Comparison of ENCODE assay signal across 18 cellular contexts in genomic region chrX:2863646-2864045, GRCh38. TPM values are rescaled to one million over a fixed set of nuclear protein-coding genes. Genes with fewer than 3 reads are reported as not detected.
DNase-seq lines count a peak whose midpoint lies in the region; ATAC-seq, FAIRE-seq and TF ChIP-seq lines count a peak whose summit lies in the region.
"Had no signal": no experiment of that assay in that cellular context is flagged by ENCODE, and none has a peak within 500 bp of the region (broad histone marks: within the 10 kb centered on the region; RNA-seq: fewer than 3 reads in every experiment).

No MANE protein-coding gene starts in this region.

- WGBS in mesendoderm (ENCODE audit: extremely low coverage, insufficient coverage, low lambda C conversion rate) = no CpG with 5 or more reads among the region's 6 CpGs

- H3K27me3 Mint-ChIP-seq in activated naive CD4-positive, alpha-beta T cell treated with anti-CD3 and anti-CD28 coated beads, Interleukin-2, amount 10 ng/mL, durations not matched to agents 7 days and 5 days = no peaks in the 10 kb centered on the region
- H3K27me3 Mint-ChIP-seq: activated CD4-positive, alpha-beta T cell treated with anti-CD3 and anti-CD28 coated beads, Interleukin-2, amount 10 ng/mL, durations not matched to agents 7 days and 5 days had no signal

- H3K36me3 ChIP-seq in mesendoderm (ENCODE audit: control insufficient read depth, insufficient read depth, low read length) (no peaks in the 10 kb centered on the region), mucosa of descending colon (ENCODE audit: low read depth) (no peaks in the 10 kb centered on the region)
- H3K36me3 ChIP-seq: neutrophil had no signal

- H3K9ac ChIP-seq in mesendoderm (ENCODE audit: low read length) = no peak overlapping the region

- no peak overlapping the region for H4K5ac ChIP-seq in mesendoderm (ENCODE audit: low read length)

- no peaks in the 10 kb centered on the region for H3K79me2 ChIP-seq in mesendoderm (ENCODE audit: control insufficient read depth, insufficient read depth, low read length)

- H3K4me2 ChIP-seq in mesendoderm (ENCODE audit: low read length) = no peak overlapping the region

- H3K4me1 ChIP-seq in mesendoderm (ENCODE audit: control insufficient read depth, low read depth, low read length) (no peaks in the 10 kb centered on the region), mucosa of descending colon (ENCODE audit: low read depth) (no peaks in the 10 kb centered on the region)

- no peak overlapping the region for H3K18ac ChIP-seq in mesendoderm (ENCODE audit: low read length)

- intact Hi-C loops in mucosa of descending colon (cut with DNase I, micrococcal nuclease) = no loop called here

- no peaks in the 10 kb centered on the region for H3K9me3 Mint-ChIP-seq in activated naive CD4-positive, alpha-beta T cell treated with anti-CD3 and anti-CD28 coated beads, Interleukin-2, amount 10 ng/mL, durations not matched to agents 7 days and 5 days
- H3K9me3 Mint-ChIP-seq: activated CD4-positive, alpha-beta T cell treated with anti-CD3 and anti-CD28 coated beads, Interleukin-2, amount 10 ng/mL, durations not matched to agents 7 days and 5 days had no signal

- no peak overlapping the region for H3K27ac Mint-ChIP-seq in activated naive CD4-positive, alpha-beta T cell treated with anti-CD3 and anti-CD28 coated beads, Interleukin-2, amount 10 ng/mL, durations not matched to agents 7 days and 5 days
- H3K27ac Mint-ChIP-seq: activated CD4-positive, alpha-beta T cell treated with anti-CD3 and anti-CD28 coated beads, Interleukin-2, amount 10 ng/mL, durations not matched to agents 7 days and 5 days; CD8-positive, alpha-beta memory T cell had no signal

- CTCF ChIA-PET in activated naive CD4-positive, alpha-beta T cell treated with anti-CD3 and anti-CD28 coated beads, Interleukin-2, amount 10 ng/mL, durations not matched to agents 7 days and 5 days (lab: Charles Lee) = no interaction called here

- no peak overlapping the region for H3K23ac ChIP-seq in mesendoderm (ENCODE audit: low read length)

- H3K56ac ChIP-seq in mesendoderm (ENCODE audit: low read length) = no peak overlapping the region

- no peak for ATAC-seq in mucosa of descending colon
- ATAC-seq in GM21737 (IDR thresholded peaks at IDR 0.05; ENCODE audit: unreplicated experiment) = no peak

- no peaks in the 10 kb centered on the region for H3K36me3 Mint-ChIP-seq in activated naive CD4-positive, alpha-beta T cell treated with anti-CD3 and anti-CD28 coated beads, Interleukin-2, amount 10 ng/mL, durations not matched to agents 7 days and 5 days
- H3K36me3 Mint-ChIP-seq: CD8-positive, alpha-beta memory T cell had no signal

- H3K4me1 Mint-ChIP-seq in activated naive CD4-positive, alpha-beta T cell treated with anti-CD3 and anti-CD28 coated beads, Interleukin-2, amount 10 ng/mL, durations not matched to agents 7 days and 5 days = no peaks in the 10 kb centered on the region
- H3K4me1 Mint-ChIP-seq: activated CD4-positive, alpha-beta T cell treated with anti-CD3 and anti-CD28 coated beads, Interleukin-2, amount 10 ng/mL, durations not matched to agents 7 days and 5 days; CD8-positive, alpha-beta memory T cell had no signal

- H3K4me3 ChIP-seq in mesendoderm (ENCODE audit: low read length) (no peak overlapping the region), mucosa of descending colon (no peak overlapping the region)

- H4K8ac ChIP-seq in mesendoderm (ENCODE audit: low read depth, low read length) = no peak overlapping the region

- no peaks in the 10 kb centered on the region for H3K9me3 ChIP-seq in mucosa of descending colon
- H3K9me3 ChIP-seq: neutrophil had no signal

- TF ChIP-seq CTCF in mucosa of descending colon (IDR thresholded peaks at IDR 0.05) = no peak

- H3K4me3 Mint-ChIP-seq in activated naive CD4-positive, alpha-beta T cell treated with anti-CD3 and anti-CD28 coated beads, Interleukin-2, amount 10 ng/mL, durations not matched to agents 7 days and 5 days = no peak overlapping the region
- H3K4me3 Mint-ChIP-seq: activated CD4-positive, alpha-beta T cell treated with anti-CD3 and anti-CD28 coated beads, Interleukin-2, amount 10 ng/mL, durations not matched to agents 7 days and 5 days; CD8-positive, alpha-beta memory T cell had no signal

- no peak overlapping the region for H2BK120ac ChIP-seq in mesendoderm (ENCODE audit: low read depth, low read length)

- no peaks in the 10 kb centered on the region for H3K79me1 ChIP-seq in mesendoderm (ENCODE audit: low read length)

- H2BK5ac ChIP-seq in mesendoderm (ENCODE audit: low read length) = no peak overlapping the region

- H3K27me3 ChIP-seq in mesendoderm (ENCODE audit: insufficient read depth, low read length, poor library complexity) = no peaks in the 10 kb centered on the region
- H3K27me3 ChIP-seq: neutrophil had no signal

- no peak overlapping the region for H2BK15ac ChIP-seq in mesendoderm (replicated peaks; ENCODE audit: low read depth)

- peak; percentile 65 for FAIRE-seq in HTR-8/SVneo (lab: Jason Lieb, UNC)

- peak overlapping the region; percentile 19 for H3K27ac ChIP-seq in mesendoderm (ENCODE audit: low read depth, low read length)
- H3K27ac ChIP-seq: neutrophil had no signal

- no peak overlapping the region for H2AK5ac ChIP-seq in mesendoderm (ENCODE audit: low read length)

- DNase-seq in AG08395 (ENCODE audit: low spot score) (peak; percentile 10), HTR-8/SVneo (ENCODE audit: insufficient read length, low spot score) (peak; percentile 53), dedifferentiated amniotic fluid mesenchymal stem cell (ENCODE audit: extremely low spot score) (peak; percentile 19), mesendoderm (peak; percentile 84), NCI-H1417 treated with DMSO at 0.1 percent for 48 hours (lab: John Stamatoyannopoulos, UW) (no peak), mucosa of descending colon (no peak)
- no peak for DNase-seq in activated naive CD4-positive, alpha-beta T cell treated with anti-CD3 and anti-CD28 coated beads, Interleukin-2, amount 10 ng/mL, durations not matched to agents 7 days and 5 days
- DNase-seq: activated CD4-positive, alpha-beta T cell treated with anti-CD3 and anti-CD28 coated beads, Interleukin-2, amount 10 ng/mL, durations not matched to agents 7 days and 5 days; activated gamma-delta T cell treated with Interleukin-2 at 50 U/mL for 16 hours; anterior cingulate cortex; CD8-positive, alpha-beta memory T cell; Karpas-422; kidney glomerular epithelial cell; NCI-H2081; NCI-H446 treated with DMSO at 0.1 percent for 48 hours had no signal

- H3K4ac ChIP-seq in mesendoderm (ENCODE audit: low read depth, low read length) = no peak overlapping the region

RNA-seq across cellular contexts. Expression of gene GYG2, which starts 34.9 kb away (rescaled TPM):
- 44.8 TPM for polyA plus RNA-seq in mesendoderm (2013, experiment 1 of 2)
- 47.1 TPM for polyA plus RNA-seq in mesendoderm (2013, experiment 2 of 2)
- 10 to 100 TPM in 1 of 3 donors, 1 to 10 TPM in 2; 3.5 to 15.6 (median 3.7) TPM for total RNA-seq in mucosa of descending colon
- total RNA-seq: activated CD4-positive, alpha-beta T cell treated with anti-CD3 and anti-CD28 coated beads, Interleukin-2, amount 10 ng/mL, durations not matched to agents 7 days and 5 days; CD8-positive, alpha-beta memory T cell; mononuclear cell had no signal
- polyA plus RNA-seq: CD8-positive, alpha-beta memory T cell had no signal

Comparison
In these comparisons a context has a peak if more than half of its experiments do, and no peak if none do; other contexts are left out.
1. DNase-seq: peak in AG08395 (single experiment), HTR-8/SVneo (single experiment), dedifferentiated amniotic fluid mesenchymal stem cell (single experiment) and mesendoderm (single experiment); none in activated naive CD4-positive, alpha-beta T cell treated with anti-CD3 and anti-CD28 coated beads, Interleukin-2, amount 10 ng/mL, durations not matched to agents 7 days and 5 days (single experiment), NCI-H1417 treated with DMSO at 0.1 percent for 48 hours (single experiment) and mucosa of descending colon (0 of 3).